Comparison of ENCODE assay signal across 27 cellular contexts in genomic region chr7:15603124-15603523, GRCh38. TPM values are rescaled to one million over a fixed set of nuclear protein-coding genes. Genes with fewer than 3 reads are reported as not detected.
DNase-seq lines count a peak whose midpoint lies in the region; ATAC-seq, FAIRE-seq and TF ChIP-seq lines count a peak whose summit lies in the region.
"Had no signal": no experiment of that assay in that cellular context is flagged by ENCODE, and none has a peak within 500 bp of the region (broad histone marks: within the 10 kb centered on the region; RNA-seq: fewer than 3 reads in every experiment).

No MANE protein-coding gene starts in this region.

- ATAC-seq in heart left ventricle = no peak
- ATAC-seq: activated CD8-positive, alpha-beta T cell treated with anti-CD3 and anti-CD28 coated beads, Interleukin-2, amount 10 ng/mL, durations not matched to agents 7 days and 5 days; activated naive CD4-positive, alpha-beta T cell treated with anti-CD3 and anti-CD28 coated beads, Interleukin-2, amount 50 U/mL, for 72 hours; stimulated activated naive B cell treated with anti-CD40 and anti-IgM and Interleukin-4, amounts not matched to agents 10 μg/mL and 1 μg/mL and 100 μg/mL, for 72 hours; upper lobe of right lung had no signal

- no peak for TF ChIP-seq CTCF in astrocyte of the spinal cord (IDR thresholded peaks at IDR 0.05; ENCODE audit: low read depth, low read length)
- TF ChIP-seq CTCF in heart left ventricle (IDR thresholded peaks at IDR 0.05) = no peak

- peaks cover 0 to 11% (median 0%) of the 10 kb centered on the region in 12 donors for H3K4me1 ChIP-seq in heart left ventricle
- H3K4me1 ChIP-seq: sigmoid colon, suprapubic skin, upper lobe of right lung had no signal

- WGBS in heart left ventricle, 4 donors = 52 to 57% (median 54%) methylated on average over 2 of the region's 2 CpGs

- H3K27ac ChIP-seq in heart left ventricle = no peak overlapping the region
- H3K27ac ChIP-seq: RWPE1, sigmoid colon, suprapubic skin, upper lobe of right lung had no signal

- H3K36me3 ChIP-seq in heart left ventricle = no peaks in the 10 kb centered on the region
- H3K36me3 ChIP-seq: sigmoid colon, suprapubic skin, upper lobe of right lung had no signal

- in situ Hi-C loops in astrocyte of the spinal cord (cut with HindIII; ENCODE audit: low sequenced_read_pairs) = no loop called here

- DNase-seq in HCEC 1CT = peak; percentile 33
- peak; percentile 22 for DNase-seq in astrocyte of the spinal cord (ENCODE audit: low read depth, low spot score)
- DNase-seq in hepatic stellate cell (ENCODE audit: low spot score) = peak; percentile 16
- peak; percentile 11 for DNase-seq in urothelium cell line (ENCODE audit: low spot score)
- no peak for DNase-seq in heart left ventricle
- DNase-seq in HTR-8/SVneo (ENCODE audit: insufficient read length, low spot score) = no peak
- DNase-seq in AG08395 (ENCODE audit: low spot score) = no peak
- DNase-seq: activated CD4-positive, alpha-beta T cell treated with anti-CD3 and anti-CD28 coated beads for 1 hour; activated CD8-positive, alpha-beta T cell treated with anti-CD3 and anti-CD28 coated beads, Interleukin-2, amount 10 ng/mL, durations not matched to agents 7 days and 5 days; CD4-positive, alpha-beta T cell; central memory CD4-positive, alpha-beta T cell; glutamatergic neuron; IMR-90; NCI-H1092; NCI-H187; NCI-H526; sigmoid colon; SK-N-SH; stimulated activated CD4-positive, alpha-beta T cell treated with anti-CD3 and anti-CD28 coated beads, Interleukin-15, amount 100 ng/mL, for 24 hours; stimulated activated naive B cell treated with anti-CD40 and anti-IgM and Interleukin-4, amounts not matched to agents 10 μg/mL and 1 μg/mL and 100 μg/mL, for 72 hours; upper lobe of right lung had no signal

- FAIRE-seq in urothelium cell line (lab: Jason Lieb, UNC) (no peak), HTR-8/SVneo (lab: Jason Lieb, UNC) (no peak)
- FAIRE-seq: endometrium had no signal

- no peaks in the 10 kb centered on the region for H3K27me3 ChIP-seq in heart left ventricle
- H3K27me3 ChIP-seq: sigmoid colon, suprapubic skin, upper lobe of right lung had no signal

- H3K9me3 ChIP-seq in heart left ventricle = peaks cover 0 to 19% (median 0%) of the 10 kb centered on the region in 12 donors
- H3K9me3 ChIP-seq: sigmoid colon, SK-N-SH, suprapubic skin, upper lobe of right lung had no signal

- TF ChIP-seq POLR2A in heart left ventricle (IDR thresholded peaks at IDR 0.05) = no peak

- intact Hi-C loops in heart left ventricle (cut with DNase I) = no loop called here

- H3K4me3 ChIP-seq in astrocyte of the spinal cord (ENCODE audit: low read depth, low read length) = no peak overlapping the region
- no peak overlapping the region for H3K4me3 ChIP-seq in heart left ventricle
- H3K4me3 ChIP-seq: sigmoid colon, suprapubic skin, upper lobe of right lung had no signal

RNA-seq across cellular contexts. Expression of gene AGMO, which starts 41.3 kb away (rescaled TPM):
- under 1 TPM in 8 of 9 donors, not detected in 1; 0.21 to 0.66 (median 0.40) TPM for total RNA-seq in heart left ventricle
- polyA plus RNA-seq in heart left ventricle = under 1 TPM; 0.12 to 0.72 TPM
- total RNA-seq: activated CD8-positive, alpha-beta T cell treated with anti-CD3 and anti-CD28 coated beads, Interleukin-2, amount 10 ng/mL, durations not matched to agents 7 days and 5 days; activated naive CD4-positive, alpha-beta T cell treated with anti-CD3 and anti-CD28 coated beads, Interleukin-2, amount 50 U/mL, for 72 hours; activated T-helper 2 cell treated with anti-CD3 and anti-CD28 coated beads, Interferon-gamma antibody, Interleukin-2, Interleukin-4, amounts not matched to agents 10 μg/mL and 5 μg/mL and 100 μg/mL, durations not matched to agents 14 hours and 24 hours and 36 hours; CD4-positive, alpha-beta T cell; IMR-90 had no signal
- polyA plus RNA-seq: IMR-90, neural cell had no signal

Comparison
In these comparisons a context has a peak if more than half of its experiments do, and no peak if none do; other contexts are left out.
1. DNase-seq: peak in HCEC 1CT (single experiment), astrocyte of the spinal cord (single experiment), hepatic stellate cell (single experiment) and urothelium cell line (single experiment); none in heart left ventricle (0 of 5), HTR-8/SVneo (single experiment) and AG08395 (single experiment).